ENCODE assay signal across 14 cellular contexts in the genomic region with DNA sequence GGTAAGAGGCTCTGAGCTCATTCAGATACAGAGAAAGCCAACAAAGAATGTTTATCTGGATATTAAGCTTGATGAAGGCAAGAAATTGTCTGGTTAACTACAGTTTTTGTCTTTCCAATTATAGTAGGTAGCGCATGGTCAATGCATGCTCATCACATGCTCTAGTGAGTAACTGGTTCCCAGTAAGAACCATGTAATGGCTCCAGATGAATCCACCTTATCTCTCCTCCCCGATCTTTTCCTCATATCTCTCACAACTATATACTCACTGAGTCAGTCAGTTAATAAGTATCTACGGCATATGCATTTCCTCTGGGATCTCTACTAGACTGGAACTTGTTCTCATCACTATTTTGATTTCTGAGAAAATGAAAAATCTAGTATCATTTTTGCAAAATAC.
DNase-seq lines count a peak whose midpoint lies in the region; ATAC-seq and TF ChIP-seq lines count a peak whose summit lies in the region.
"Had no signal": no experiment of that assay in that cellular context is flagged by ENCODE, and none has a peak within 500 bp of the region (broad histone marks: within the 10 kb centered on the region; RNA-seq: fewer than 3 reads in every experiment).

No MANE protein-coding gene starts in this region.

- peak overlapping the region; percentile 4 for H2AFZ ChIP-seq in osteoblast (ENCODE audit: low read length)
- H2AFZ ChIP-seq: GM23248 had no signal

- no peak overlapping the region for H3K4me2 ChIP-seq in osteoblast (ENCODE audit: insufficient read depth, low read length)

- no peaks in the 10 kb centered on the region for H3K79me2 ChIP-seq in osteoblast (ENCODE audit: insufficient read depth, low read length)

- H3K27me3 ChIP-seq in osteoblast (ENCODE audit: insufficient read depth, low read length), result no peaks in the 10 kb centered on the region

- no peaks in the 10 kb centered on the region for H3K9me3 ChIP-seq in osteoblast (ENCODE audit: low read depth, low read length)

- H3K4me3 ChIP-seq in osteoblast (ENCODE audit: insufficient read depth, low read length), result no peak overlapping the region
- H3K4me3 ChIP-seq: GM23248 had no signal

- ATAC-seq in GM21528 (IDR thresholded peaks at IDR 0.05; ENCODE audit: low FRiP score, unreplicated experiment), result no peak
- ATAC-seq: CD8-positive, alpha-beta T cell; HCT116 had no signal

- DNase-seq in EH (ENCODE audit: low read depth), result peak; percentile 48
- peak; percentile 32 for DNase-seq in amniotic epithelial cell (ENCODE audit: low read depth)
- DNase-seq in glomerular visceral epithelial cell (ENCODE audit: extremely low spot score), result peak; percentile 52
- DNase-seq in osteoblast (ENCODE audit: insufficient read length, low spot score, missing footprints), result no peak
- DNase-seq in T-helper 2 cell, result no peak
- no peak for DNase-seq in GM19240 (ENCODE audit: insufficient read length, low spot score)
- DNase-seq: CD8-positive, alpha-beta T cell; COR-L47; GF-D8; GM23248; IMR-90; KBM-7 had no signal

- H3K36me3 ChIP-seq in osteoblast (ENCODE audit: insufficient read depth, low read length), result no peaks in the 10 kb centered on the region

- no peaks in the 10 kb centered on the region for H4K20me1 ChIP-seq in osteoblast (ENCODE audit: insufficient read depth, low read length)

- no peak overlapping the region for H3K27ac ChIP-seq in osteoblast (ENCODE audit: low read depth, low read length)
- H3K27ac ChIP-seq: GM23248 had no signal

- peaks cover 18% of the 10 kb centered on the region for H3K4me1 ChIP-seq in osteoblast (ENCODE audit: insufficient read depth, low read length)

- no peak for TF ChIP-seq CTCF in osteoblast (IDR thresholded peaks at IDR 0.05; ENCODE audit: extremely low read depth, low read depth, low read length)

Comparison
In these comparisons a context has a peak if more than half of its experiments do, and no peak if none do; other contexts are left out.
1. DNase-seq: peak in EH (single experiment), amniotic epithelial cell (single experiment) and glomerular visceral epithelial cell (single experiment); none in osteoblast (single experiment), T-helper 2 cell (0 of 5) and GM19240 (single experiment).